In the genomic region with DNA sequence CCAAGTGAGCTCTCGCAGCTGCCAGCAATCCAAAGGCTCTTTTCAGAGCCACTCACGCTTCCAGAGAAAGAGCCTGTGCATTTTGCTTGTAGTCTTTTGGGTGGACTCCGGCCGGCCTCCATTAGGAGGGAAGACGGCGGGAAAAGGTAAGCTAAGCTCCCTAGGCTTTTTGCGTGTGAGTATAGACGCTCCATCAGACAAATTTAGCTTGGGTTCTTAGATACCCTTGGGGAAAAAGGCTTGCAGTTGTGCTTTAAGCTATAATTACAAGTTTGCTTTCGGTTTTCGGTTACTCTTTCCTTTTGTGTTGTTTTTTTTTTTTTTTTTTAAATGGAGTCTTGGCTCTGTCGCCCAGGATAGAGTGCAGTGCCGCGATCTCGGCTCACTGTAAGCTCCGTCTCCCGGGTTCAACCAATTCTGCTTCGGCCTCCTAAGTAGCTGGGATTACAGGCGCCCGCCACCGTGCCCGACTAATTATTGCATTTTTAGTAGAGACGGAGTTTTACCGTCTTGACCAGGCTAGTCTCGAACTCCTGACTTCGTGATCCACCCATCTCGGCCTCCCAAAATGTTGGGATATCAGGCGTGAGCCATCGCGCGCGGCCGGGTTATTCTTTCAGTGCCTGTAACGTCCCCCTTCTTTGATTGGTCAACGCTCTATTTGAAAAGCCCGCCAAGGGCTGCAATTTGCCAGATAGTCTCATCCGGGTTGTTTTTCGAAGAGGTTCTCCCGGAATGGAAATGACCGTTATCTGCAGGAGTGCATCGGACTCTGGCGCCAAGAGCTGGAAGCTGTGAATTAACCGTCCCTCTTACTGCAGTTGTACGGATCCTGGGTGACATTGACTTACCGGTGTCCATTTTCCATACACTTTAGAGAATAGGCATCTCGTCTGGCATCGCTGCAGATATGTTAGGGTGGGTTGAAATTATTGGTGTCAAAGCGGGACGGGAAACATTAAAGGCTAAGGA, we compare ENCODE assay signal across 1 cellular context.
TF ChIP-seq lines count a peak whose summit lies in the region.

No MANE protein-coding gene starts in this region.

TF ChIP-seq in HepG2, 621 proteins besides CTCF, POLR2A, EP300 and RAD21 (continued from another document and continues in another):
- TF ChIP-seq, protein P1, sequence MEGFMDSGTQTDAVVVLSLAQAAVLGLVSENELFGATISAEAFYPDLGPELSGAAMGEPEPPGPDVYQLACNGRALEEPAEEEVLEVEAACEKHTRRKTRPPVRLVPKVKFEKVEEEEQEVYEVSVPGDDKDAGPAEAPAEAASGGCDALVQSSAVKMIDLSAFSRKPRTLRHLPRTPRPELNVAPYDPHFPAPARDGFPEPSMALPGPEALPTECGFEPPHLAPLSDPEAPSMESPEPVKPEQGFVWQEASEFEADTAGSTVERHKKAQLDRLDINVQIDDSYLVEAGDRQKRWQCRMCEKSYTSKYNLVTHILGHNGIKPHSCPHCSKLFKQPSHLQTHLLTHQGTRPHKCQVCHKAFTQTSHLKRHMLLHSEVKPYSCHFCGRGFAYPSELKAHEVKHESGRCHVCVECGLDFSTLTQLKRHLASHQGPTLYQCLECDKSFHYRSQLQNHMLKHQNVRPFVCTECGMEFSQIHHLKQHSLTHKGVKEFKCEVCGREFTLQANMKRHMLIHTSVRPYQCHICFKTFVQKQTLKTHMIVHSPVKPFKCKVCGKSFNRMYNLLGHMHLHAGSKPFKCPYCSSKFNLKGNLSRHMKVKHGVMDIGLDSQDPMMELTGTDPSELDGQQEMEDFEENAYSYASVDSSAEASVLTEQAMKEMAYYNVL (CRISPR knock-in tag; IDR thresholded peaks at IDR 0.05; ENCODE audit: borderline replicate concordance) = 0 out of 2 replicates have a peak, but pooled peaks have one; percentile 62
- TF ChIP-seq ZNF224 (CRISPR knock-in tag; IDR thresholded peaks at IDR 0.05) = 0 out of 2 replicates have a peak, but pooled peaks have one; percentile 9
- no peak for TF ChIP-seq IRX3 (CRISPR knock-in tag; IDR thresholded peaks at IDR 0.05; ENCODE audit: borderline replicate concordance, low read depth)
- TF ChIP-seq NFIC (IDR thresholded peaks at IDR 0.05; ENCODE audit: low read length) = peak; percentile 20; the same call in 1 of the 2 replicates
- TF ChIP-seq ZNF260 (CRISPR knock-in tag; IDR thresholded peaks at IDR 0.05; ENCODE audit: borderline replicate concordance, low read depth) = no peak
- TF ChIP-seq ZNF766 (CRISPR knock-in tag; IDR thresholded peaks at IDR 0.05; ENCODE audit: borderline replicate concordance) = peak; percentile 49; the same call in 1 of the 2 replicates
- TF ChIP-seq KLF6 (CRISPR knock-in tag; IDR thresholded peaks at IDR 0.05) = peak; percentile 79
- peak; percentile 60; the same call in 1 of the 2 replicates for TF ChIP-seq ZSCAN20 (CRISPR knock-in tag; IDR thresholded peaks at IDR 0.05; ENCODE audit: borderline replicate concordance)
- 0 out of 2 replicates have a peak, but pooled peaks have one; percentile 73 for TF ChIP-seq DNMT3B (CRISPR knock-in tag; conservative IDR thresholded peaks at IDR 0.05)
- TF ChIP-seq PBX3 (CRISPR knock-in tag; IDR thresholded peaks at IDR 0.05; ENCODE audit: borderline replicate concordance) = peak; percentile 30; the same call in 1 of the 2 replicates
- TF ChIP-seq, protein P2, sequence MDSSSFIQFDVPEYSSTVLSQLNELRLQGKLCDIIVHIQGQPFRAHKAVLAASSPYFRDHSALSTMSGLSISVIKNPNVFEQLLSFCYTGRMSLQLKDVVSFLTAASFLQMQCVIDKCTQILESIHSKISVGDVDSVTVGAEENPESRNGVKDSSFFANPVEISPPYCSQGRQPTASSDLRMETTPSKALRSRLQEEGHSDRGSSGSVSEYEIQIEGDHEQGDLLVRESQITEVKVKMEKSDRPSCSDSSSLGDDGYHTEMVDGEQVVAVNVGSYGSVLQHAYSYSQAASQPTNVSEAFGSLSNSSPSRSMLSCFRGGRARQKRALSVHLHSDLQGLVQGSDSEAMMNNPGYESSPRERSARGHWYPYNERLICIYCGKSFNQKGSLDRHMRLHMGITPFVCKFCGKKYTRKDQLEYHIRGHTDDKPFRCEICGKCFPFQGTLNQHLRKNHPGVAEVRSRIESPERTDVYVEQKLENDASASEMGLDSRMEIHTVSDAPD (CRISPR knock-in tag; IDR thresholded peaks at IDR 0.05) = no peak; the same call in 1 of the 2 replicates
- peak; percentile 66; the same call in 1 of the 2 replicates for TF ChIP-seq SIX1 (CRISPR knock-in tag; IDR thresholded peaks at IDR 0.05; ENCODE audit: borderline replicate concordance)
- TF ChIP-seq MED8 (CRISPR knock-in tag; IDR thresholded peaks at IDR 0.05; ENCODE audit: insufficient replicate concordance) = peak; percentile 83
- peak; percentile 42; the same call in 1 of the 2 replicates for TF ChIP-seq ZNF570 (CRISPR knock-in tag; IDR thresholded peaks at IDR 0.05; ENCODE audit: borderline replicate concordance)
- no peak for TF ChIP-seq ONECUT2 (CRISPR knock-in tag; IDR thresholded peaks at IDR 0.05)
- TF ChIP-seq ZNF841 (CRISPR knock-in tag; IDR thresholded peaks at IDR 0.05; ENCODE audit: borderline replicate concordance) = no peak
- peak; percentile 31 for TF ChIP-seq IKZF4 (CRISPR knock-in tag; IDR thresholded peaks at IDR 0.05; ENCODE audit: borderline replicate concordance, low read depth, not compliant biosample characterization)
- TF ChIP-seq PCBP2 (optimal IDR thresholded peaks at IDR 0.05; ENCODE audit: low read depth, low read length, poor library complexity, severe bottlenecking) = no peak
- TF ChIP-seq MAZ (IDR thresholded peaks at IDR 0.05; ENCODE audit: borderline replicate concordance, low read depth, low read length) = peak; percentile 2; the same call in 1 of the 2 replicates
- TF ChIP-seq MAZ (CRISPR knock-in tag; IDR thresholded peaks at IDR 0.05; ENCODE audit: low read depth) = no peak
- no peak for TF ChIP-seq SP2 (CRISPR knock-in tag; IDR thresholded peaks at IDR 0.05)
- 0 out of 2 replicates have a peak, but pooled peaks have one; percentile 28 for TF ChIP-seq ZNF143 (CRISPR knock-in tag; IDR thresholded peaks at IDR 0.05)
- TF ChIP-seq STAG1 (CRISPR knock-in tag; IDR thresholded peaks at IDR 0.05) = 0 out of 2 replicates have a peak, but pooled peaks have one; percentile 3
- TF ChIP-seq HNF4G (IDR thresholded peaks at IDR 0.05; ENCODE audit: borderline replicate concordance, low read depth, low read length) = no peak
- TF ChIP-seq HNF4G (CRISPR knock-in tag; IDR thresholded peaks at IDR 0.05; ENCODE audit: borderline replicate concordance, low read depth) = no peak; the same call in 1 of the 2 replicates
- TF ChIP-seq ZNF572 (CRISPR knock-in tag; IDR thresholded peaks at IDR 0.05) = no peak
- TF ChIP-seq KAT2B (IDR thresholded peaks at IDR 0.05; ENCODE audit: borderline replicate concordance, low read depth, low read length) = no peak
- TF ChIP-seq ZZZ3 (CRISPR knock-in tag; IDR thresholded peaks at IDR 0.05; ENCODE audit: borderline replicate concordance) = no peak
- no peak for TF ChIP-seq ZNF660 (CRISPR knock-in tag; IDR thresholded peaks at IDR 0.05; ENCODE audit: borderline replicate concordance, low read depth)
- TF ChIP-seq MED13 (CRISPR knock-in tag; IDR thresholded peaks at IDR 0.05) = 0 out of 2 replicates have a peak, but pooled peaks have one; percentile 20
- TF ChIP-seq HMGA1 (CRISPR knock-in tag; conservative IDR thresholded peaks at IDR 0.05) = no peak
- no peak for TF ChIP-seq ZNF251 (CRISPR knock-in tag; IDR thresholded peaks at IDR 0.05)
- peak; percentile 100 for TF ChIP-seq ZNF816 (CRISPR knock-in tag; IDR thresholded peaks at IDR 0.05; ENCODE audit: borderline replicate concordance)
- TF ChIP-seq ARNTL (CRISPR knock-in tag; IDR thresholded peaks at IDR 0.05) = peak; percentile 80
- TF ChIP-seq, protein P3, sequence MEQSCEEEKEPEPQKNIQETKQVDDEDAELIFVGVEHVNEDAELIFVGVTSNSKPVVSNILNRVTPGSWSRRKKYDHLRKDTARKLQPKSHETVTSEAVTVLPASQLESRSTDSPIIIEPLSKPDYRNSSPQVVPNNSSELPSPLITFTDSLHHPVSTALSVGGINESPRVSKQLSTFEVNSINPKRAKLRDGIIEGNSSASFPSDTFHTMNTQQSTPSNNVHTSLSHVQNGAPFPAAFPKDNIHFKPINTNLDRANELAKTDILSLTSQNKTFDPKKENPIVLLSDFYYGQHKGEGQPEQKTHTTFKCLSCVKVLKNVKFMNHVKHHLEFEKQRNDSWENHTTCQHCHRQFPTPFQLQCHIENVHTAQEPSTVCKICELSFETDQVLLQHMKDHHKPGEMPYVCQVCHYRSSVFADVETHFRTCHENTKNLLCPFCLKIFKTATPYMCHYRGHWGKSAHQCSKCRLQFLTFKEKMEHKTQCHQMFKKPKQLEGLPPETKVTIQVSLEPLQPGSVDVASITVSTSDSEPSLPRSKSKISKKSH (CRISPR knock-in tag; IDR thresholded peaks at IDR 0.05; ENCODE audit: borderline replicate concordance) = 0 out of 2 replicates have a peak, but pooled peaks have one; percentile 13
- TF ChIP-seq RORA (CRISPR knock-in tag; IDR thresholded peaks at IDR 0.05) = no peak
- no peak for TF ChIP-seq GPN1 (CRISPR knock-in tag; IDR thresholded peaks at IDR 0.05; ENCODE audit: borderline replicate concordance)
- TF ChIP-seq ZBTB7A (CRISPR knock-in tag; IDR thresholded peaks at IDR 0.05) = no peak
- TF ChIP-seq ZNF329 (CRISPR knock-in tag; IDR thresholded peaks at IDR 0.05; ENCODE audit: low read depth) = no peak
- no peak for TF ChIP-seq ZFYVE20 (CRISPR knock-in tag; IDR thresholded peaks at IDR 0.05; ENCODE audit: borderline replicate concordance, low read depth)
- peak; percentile 74; the same call in 1 of the 2 replicates for TF ChIP-seq MIXL1 (CRISPR knock-in tag; IDR thresholded peaks at IDR 0.05)
- no peak for TF ChIP-seq ZNF225 (CRISPR knock-in tag; IDR thresholded peaks at IDR 0.05)
- peak; percentile 68; the same call in 1 of the 2 replicates for TF ChIP-seq ZC3H13 (CRISPR knock-in tag; IDR thresholded peaks at IDR 0.05)
- TF ChIP-seq, protein P4, sequence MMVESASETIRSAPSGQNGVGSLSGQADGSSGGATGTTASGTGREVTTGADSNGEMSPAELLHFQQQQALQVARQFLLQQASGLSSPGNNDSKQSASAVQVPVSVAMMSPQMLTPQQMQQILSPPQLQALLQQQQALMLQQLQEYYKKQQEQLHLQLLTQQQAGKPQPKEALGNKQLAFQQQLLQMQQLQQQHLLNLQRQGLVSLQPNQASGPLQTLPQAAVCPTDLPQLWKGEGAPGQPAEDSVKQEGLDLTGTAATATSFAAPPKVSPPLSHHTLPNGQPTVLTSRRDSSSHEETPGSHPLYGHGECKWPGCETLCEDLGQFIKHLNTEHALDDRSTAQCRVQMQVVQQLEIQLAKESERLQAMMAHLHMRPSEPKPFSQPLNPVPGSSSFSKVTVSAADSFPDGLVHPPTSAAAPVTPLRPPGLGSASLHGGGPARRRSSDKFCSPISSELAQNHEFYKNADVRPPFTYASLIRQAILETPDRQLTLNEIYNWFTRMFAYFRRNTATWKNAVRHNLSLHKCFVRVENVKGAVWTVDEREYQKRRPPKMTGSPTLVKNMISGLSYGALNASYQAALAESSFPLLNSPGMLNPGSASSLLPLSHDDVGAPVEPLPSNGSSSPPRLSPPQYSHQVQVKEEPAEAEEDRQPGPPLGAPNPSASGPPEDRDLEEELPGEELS (CRISPR knock-in tag; IDR thresholded peaks at IDR 0.05) = no peak; the same call in 1 of the 2 replicates
- TF ChIP-seq, protein P5, sequence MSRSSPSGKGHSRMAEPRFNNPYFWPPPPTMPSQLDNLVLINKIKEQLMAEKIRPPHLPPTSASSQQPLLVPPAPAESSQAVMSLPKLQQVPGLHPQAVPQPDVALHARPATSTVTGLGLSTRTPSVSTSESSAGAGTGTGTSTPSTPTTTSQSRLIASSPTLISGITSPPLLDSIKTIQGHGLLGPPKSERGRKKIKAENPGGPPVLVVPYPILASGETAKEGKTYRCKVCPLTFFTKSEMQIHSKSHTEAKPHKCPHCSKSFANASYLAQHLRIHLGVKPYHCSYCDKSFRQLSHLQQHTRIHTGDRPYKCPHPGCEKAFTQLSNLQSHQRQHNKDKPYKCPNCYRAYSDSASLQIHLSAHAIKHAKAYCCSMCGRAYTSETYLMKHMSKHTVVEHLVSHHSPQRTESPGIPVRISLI (CRISPR knock-in tag; IDR thresholded peaks at IDR 0.05; ENCODE audit: borderline replicate concordance) = peak; percentile 58; the same call in 1 of the 2 replicates
- TF ChIP-seq MAFK (conservative IDR thresholded peaks at IDR 0.05 in 1 of 2, IDR thresholded peaks at IDR 0.05 in 1 of 2; ENCODE audit: low read length in 2 of 2) = no peak
- TF ChIP-seq ZNF382 (CRISPR knock-in tag; IDR thresholded peaks at IDR 0.05; ENCODE audit: borderline replicate concordance) = no peak
- TF ChIP-seq ZNF891 (CRISPR knock-in tag; IDR thresholded peaks at IDR 0.05) = no peak
- TF ChIP-seq NFYC (CRISPR knock-in tag; IDR thresholded peaks at IDR 0.05) = peak; percentile 95
- no peak for TF ChIP-seq ZSCAN31 (CRISPR knock-in tag; IDR thresholded peaks at IDR 0.05; ENCODE audit: low read depth)
- TF ChIP-seq ZNF552 (CRISPR knock-in tag; IDR thresholded peaks at IDR 0.05; ENCODE audit: borderline replicate concordance) = no peak
- TF ChIP-seq, protein P6, sequence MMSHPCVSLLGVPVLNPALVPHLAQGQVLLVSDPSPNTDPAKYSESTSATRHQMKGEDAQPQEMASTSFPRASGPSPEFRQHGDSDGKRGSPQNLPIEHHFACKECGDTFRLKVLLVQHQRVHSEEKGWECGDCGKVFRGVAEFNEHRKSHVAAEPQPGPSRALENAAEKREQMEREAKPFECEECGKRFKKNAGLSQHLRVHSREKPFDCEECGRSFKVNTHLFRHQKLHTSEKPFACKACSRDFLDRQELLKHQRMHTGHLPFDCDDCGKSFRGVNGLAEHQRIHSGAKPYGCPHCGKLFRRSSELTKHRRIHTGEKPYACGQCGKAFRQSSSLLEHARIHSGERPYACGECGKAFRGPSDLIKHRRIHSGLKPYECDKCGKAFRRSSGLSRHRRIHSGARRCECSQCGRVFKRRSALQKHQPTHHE (CRISPR knock-in tag; IDR thresholded peaks at IDR 0.05; ENCODE audit: borderline replicate concordance) = no peak
- no peak for TF ChIP-seq ZNF75D (CRISPR knock-in tag; IDR thresholded peaks at IDR 0.05; ENCODE audit: borderline replicate concordance)
- no peak for TF ChIP-seq NR2F2 (IDR thresholded peaks at IDR 0.05; ENCODE audit: borderline replicate concordance, low read depth)
- TF ChIP-seq NFE2L1 (CRISPR knock-in tag; IDR thresholded peaks at IDR 0.05; ENCODE audit: borderline replicate concordance) = no peak
- TF ChIP-seq ATF1 (CRISPR knock-in tag; IDR thresholded peaks at IDR 0.05) = peak; percentile 55; the same call in 1 of the 2 replicates
